26 cellular contexts compared by ENCODE assay signal in the genomic region with DNA sequence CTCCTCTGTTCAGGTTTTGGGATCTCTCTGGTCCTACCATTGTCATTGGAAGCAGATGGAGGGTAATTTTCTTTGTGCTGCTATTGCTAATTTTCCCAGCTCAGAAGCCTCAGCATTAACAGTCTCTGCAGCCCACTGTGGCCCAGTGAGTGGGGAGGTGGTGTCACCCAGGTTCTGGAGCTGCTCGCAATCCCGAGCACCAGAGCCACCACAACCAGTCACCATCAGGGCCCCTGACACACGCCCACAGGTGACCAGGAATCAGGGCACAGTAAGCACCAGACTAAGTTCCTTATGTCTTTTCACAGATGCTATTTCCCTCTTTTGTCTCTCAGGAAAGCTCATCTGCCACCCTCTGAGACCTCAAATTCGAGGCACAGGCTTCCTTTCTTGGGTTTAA.
"Had no signal": no experiment of that assay in that cellular context is flagged by ENCODE, and none has a peak within 500 bp of the region (broad histone marks: within the 10 kb centered on the region; RNA-seq: fewer than 3 reads in every experiment).

No MANE protein-coding gene starts in this region.

- H2AFZ ChIP-seq: hepatocyte had no signal

- H3K4me3 ChIP-seq: dorsolateral prefrontal cortex, gastrocnemius medialis, hepatocyte, left ventricle myocardium inferior, ovary, prostate gland, vagina had no signal

- DNase-seq: activated CD4-positive, alpha-beta memory T cell treated with anti-CD3 and anti-CD28 coated beads for 36 hours; activated CD4-positive, alpha-beta T cell treated with anti-CD3 and anti-CD28 coated beads, Interleukin-2, amount 10 ng/mL, durations not matched to agents 24 days and 14 days; activated CD8-positive, alpha-beta memory T cell treated with anti-CD3 and anti-CD28 coated beads, Interleukin-2, amount 50 U/mL, for 4 hours; activated gamma-delta T cell treated with Interleukin-2 at 50 U/mL for 16 hours; activated naive CD8-positive, alpha-beta T cell treated with anti-CD3 and anti-CD28 coated beads, Interleukin-2, amount 50 U/mL, for 24 hours; activated T-cell treated with anti-CD3 and anti-CD28 coated beads, Interleukin-2, amount 50 U/mL, for 1 hour; amygdala; effector memory CD4-positive, alpha-beta T cell; erythroblast; islet precursor cell; left ventricle myocardium inferior; retina; small intestine; stimulated activated CD4-positive, alpha-beta T cell treated with anti-CD3 and anti-CD28 coated beads, Interleukin-1b, Interleukin-23, amount 100 ng/mL, for 48 hours; stimulated activated CD4-positive, alpha-beta T cell treated with anti-CD3 and anti-CD28 coated beads, Interleukin-4, amount 100 ng/mL, for 4 hours; stimulated activated CD8-positive, alpha-beta memory T cell treated with anti-CD3 and anti-CD28 coated beads, Interleukin-4, amount 100 ng/mL, for 48 hours; stimulated activated naive CD8-positive, alpha-beta T cell treated with anti-CD3 and anti-CD28 coated beads, Interleukin-15, amount 100 ng/mL, for 72 hours; substantia nigra; T-helper 9 cell; WERI-Rb-1 had no signal

- H3K9me3 ChIP-seq: gastrocnemius medialis, left ventricle myocardium inferior, ovary, prostate gland, vagina had no signal

- H3K4me1 ChIP-seq: gastrocnemius medialis, prostate gland had no signal

- H3K36me3 ChIP-seq: gastrocnemius medialis, left ventricle myocardium inferior, ovary, prostate gland, vagina, WERI-Rb-1 had no signal

- H3K27ac ChIP-seq: dorsolateral prefrontal cortex, gastrocnemius medialis, hepatocyte, left ventricle myocardium inferior, ovary, prostate gland, vagina, WERI-Rb-1 had no signal

- H3K79me2 ChIP-seq: hepatocyte had no signal

- H3K27me3 ChIP-seq: gastrocnemius medialis, hepatocyte, ovary, vagina had no signal

- H3K4me2 ChIP-seq: hepatocyte had no signal
